ENCODE assay signal across 19 cellular contexts in genomic region chr1:154772056-154772455, GRCh38.
DNase-seq lines count a peak whose midpoint lies in the region; ATAC-seq and TF ChIP-seq lines count a peak whose summit lies in the region.
"Had no signal": no experiment of that assay in that cellular context is flagged by ENCODE, and none has a peak within 500 bp of the region (broad histone marks: within the 10 kb centered on the region; RNA-seq: fewer than 3 reads in every experiment).

No MANE protein-coding gene starts in this region.

- H3K4me1 Mint-ChIP-seq in chondrocyte (ENCODE audit: low read depth) (peaks cover 16% of the 10 kb centered on the region), Calu3 (ENCODE audit: low read depth, unreplicated experiment) (no peaks in the 10 kb centered on the region)

- no peak overlapping the region for H3K23ac ChIP-seq in mesendoderm (ENCODE audit: low read length)

- H3K9me3 Mint-ChIP-seq in chondrocyte (ENCODE audit: low read depth) (no peaks in the 10 kb centered on the region), Calu3 (ENCODE audit: low read depth, unreplicated experiment) (no peaks in the 10 kb centered on the region)

- BruUV-seq in Calu3 (replicated peaks; lab: Mats Ljungman, UMichigan), result no TSS peak

- no peak overlapping the region for H3K4me2 ChIP-seq in mesendoderm (ENCODE audit: low read length)

- H3K27me3 Mint-ChIP-seq in chondrocyte (ENCODE audit: low read depth) (peaks cover 21% of the 10 kb centered on the region), Calu3 (ENCODE audit: unreplicated experiment) (peaks cover 89% of the 10 kb centered on the region)

- H3K4me3 Mint-ChIP-seq in chondrocyte (ENCODE audit: unreplicated experiment) (no peak overlapping the region), Calu3 (ENCODE audit: low read depth, unreplicated experiment) (no peak overlapping the region)

- H3K4me3 ChIP-seq in mesendoderm (ENCODE audit: low read length), result no peak overlapping the region
- no peak overlapping the region for H3K4me3 ChIP-seq in upper lobe of right lung
- H3K4me3 ChIP-seq: MG63 had no signal

- no peak overlapping the region for H3K4ac ChIP-seq in mesendoderm (ENCODE audit: low read depth, low read length)

- H2BK120ac ChIP-seq in mesendoderm (ENCODE audit: low read depth, low read length), result no peak overlapping the region

- no peak overlapping the region for H3K27ac ChIP-seq in mesendoderm (ENCODE audit: low read depth, low read length)
- no peak overlapping the region for H3K27ac ChIP-seq in upper lobe of right lung
- H3K27ac ChIP-seq: 22Rv1 had no signal

- no peak overlapping the region for H3K18ac ChIP-seq in mesendoderm (ENCODE audit: low read length)

- H3K4me1 ChIP-seq in mesendoderm (ENCODE audit: control insufficient read depth, low read depth, low read length) (peaks cover 5% of the 10 kb centered on the region), upper lobe of right lung (no peaks in the 10 kb centered on the region)

- intact Hi-C loops in upper lobe of right lung (cut with DNase I), result no loop called here
- intact Hi-C loops in Calu3 (cut with micrococcal nuclease; ENCODE audit: unreplicated experiment), result no loop called here

- H4K8ac ChIP-seq in mesendoderm (ENCODE audit: low read depth, low read length), result no peak overlapping the region

- H4K5ac ChIP-seq in mesendoderm (ENCODE audit: low read length), result no peak overlapping the region

- H3K27ac Mint-ChIP-seq in chondrocyte (ENCODE audit: unreplicated experiment), result no peak overlapping the region
- H3K27ac Mint-ChIP-seq in Calu3 (ENCODE audit: unreplicated experiment), result no peak overlapping the region

- H2BK5ac ChIP-seq in mesendoderm (ENCODE audit: low read length), result no peak overlapping the region

- H3K79me2 ChIP-seq in mesendoderm (ENCODE audit: control insufficient read depth, insufficient read depth, low read length), result no peaks in the 10 kb centered on the region

- H3K36me3 ChIP-seq in mesendoderm (ENCODE audit: control insufficient read depth, insufficient read depth, low read length), result no peaks in the 10 kb centered on the region
- H3K36me3 ChIP-seq in upper lobe of right lung, result no peaks in the 10 kb centered on the region
- H3K36me3 ChIP-seq: BE2C, MG63 had no signal

- CTCF ChIA-PET in Calu3 (lab: Charles Lee), result no interaction called here

- H3K56ac ChIP-seq in mesendoderm (ENCODE audit: low read length), result peak overlapping the region; percentile 12

- no peak for ATAC-seq in upper lobe of right lung

- H3K9ac ChIP-seq in mesendoderm (ENCODE audit: low read length), result no peak overlapping the region

- WGBS in mesendoderm (ENCODE audit: extremely low coverage, insufficient coverage, low lambda C conversion rate), result no CpG with 5 or more reads among the region's 23 CpGs

- H3K27me3 ChIP-seq in mesendoderm (ENCODE audit: insufficient read depth, low read length, poor library complexity) (no peaks in the 10 kb centered on the region), upper lobe of right lung (no peaks in the 10 kb centered on the region)
- H3K27me3 ChIP-seq: BE2C, MG63 had no signal

- H2AK5ac ChIP-seq in mesendoderm (ENCODE audit: low read length), result peak overlapping the region; percentile 74

- no peaks in the 10 kb centered on the region for H3K79me1 ChIP-seq in mesendoderm (ENCODE audit: low read length)

- peaks cover 2% of the 10 kb centered on the region for H3K36me3 Mint-ChIP-seq in chondrocyte (ENCODE audit: low read depth)
- H3K36me3 Mint-ChIP-seq in Calu3 (ENCODE audit: insufficient read depth, unreplicated experiment), result no peaks in the 10 kb centered on the region

- H2BK15ac ChIP-seq in mesendoderm (replicated peaks; ENCODE audit: low read depth), result no peak overlapping the region

- H3K9me3 ChIP-seq in upper lobe of right lung, result no peaks in the 10 kb centered on the region
- H3K9me3 ChIP-seq: BE2C, MG63 had no signal

- DNase-seq in activated effector memory CD4-positive, alpha-beta T cell treated with anti-CD3 and anti-CD28 coated beads, Interleukin-2, amount 50 U/mL, for 16 hours, result peak; percentile 51
- no peak for DNase-seq in activated effector memory CD4-positive, alpha-beta T cell treated with Interleukin-2 at 50 U/mL for 16 hours
- DNase-seq in chondrocyte (ENCODE audit: low spot score) (peak; percentile 93), mesendoderm (no peak), upper lobe of right lung (peak; percentile 49), medulla oblongata (ENCODE audit: extremely low spot score) (no peak), SK-N-DZ (ENCODE audit: low spot score) (no peak), Calu3 (no peak)
- DNase-seq: BE2C, DMS153, DND-41, KG1, MG63, NCI-H1105 treated with DMSO at 0.1 percent for 48 hours, NCI-H146, NCI-H1930, NCI-H2107, NCI-H774 had no signal

- TF ChIP-seq CTCF in chondrocyte (IDR thresholded peaks at IDR 0.05), result no peak
- TF ChIP-seq CTCF in upper lobe of right lung (IDR thresholded peaks at IDR 0.05), result no peak
- no peak for TF ChIP-seq CTCF in Calu3 (IDR thresholded peaks at IDR 0.05; ENCODE audit: unreplicated experiment)

Comparison
In these comparisons a context has a peak if more than half of its experiments do, and no peak if none do; other contexts are left out.
1. DNase-seq: peak in activated effector memory CD4-positive, alpha-beta T cell treated with anti-CD3 and anti-CD28 coated beads, Interleukin-2, amount 50 U/mL, for 16 hours (single experiment), chondrocyte (single experiment) and upper lobe of right lung (single experiment); none in activated effector memory CD4-positive, alpha-beta T cell treated with Interleukin-2 at 50 U/mL for 16 hours (single experiment), mesendoderm (single experiment), medulla oblongata (single experiment), SK-N-DZ (single experiment) and Calu3 (single experiment).